Comparison of ENCODE assay signal across 8 cellular contexts in genomic region chr12:1795785-1796514, GRCh38. TPM values are rescaled to one million over a fixed set of nuclear protein-coding genes. Genes with fewer than 3 reads are reported as not detected.
DNase-seq lines count a peak whose midpoint lies in the region; ATAC-seq and TF ChIP-seq lines count a peak whose summit lies in the region.

No MANE protein-coding gene starts in this region.

- peaks cover 24% of the 10 kb centered on the region for H3K4me1 ChIP-seq in adipocyte (ENCODE audit: control insufficient read depth, insufficient read depth, low read length)
- peaks cover 8 to 46% (median 26%) of the 10 kb centered on the region in 12 donors for H3K4me1 ChIP-seq in heart left ventricle
- peaks cover 5% of the 10 kb centered on the region for H3K4me1 ChIP-seq in prostate gland (replicated peaks)

- ATAC-seq in heart left ventricle, result peak; percentile 92 to 96 (median 94)

- DNase-seq in HFF-Myc (ENCODE audit: extremely low read depth, low read depth), result peak; percentile 71
- peak; percentile 93 for DNase-seq in NAMALWA (ENCODE audit: low spot score)
- DNase-seq in SW480 (ENCODE audit: low spot score), result peak; percentile 95
- DNase-seq in adipocyte (ENCODE audit: low read depth), result peak; percentile 92
- peak; percentile 92 to 98 (median 96) for DNase-seq in heart left ventricle
- DNase-seq in prostate gland (ENCODE audit: low spot score), result peak; percentile 83
- peak; percentile 93 for DNase-seq in ureter (ENCODE audit: low spot score)

- H3K36me3 ChIP-seq in adipocyte (ENCODE audit: control insufficient read depth, insufficient read depth, low read length, severe bottlenecking) (no peaks in the 10 kb centered on the region), heart left ventricle (no peaks in the 10 kb centered on the region), prostate gland (no peaks in the 10 kb centered on the region)

- peak; percentile 94 for TF ChIP-seq CTCF in GM12874 (IDR thresholded peaks at IDR 0.05; ENCODE audit: insufficient read depth, low read depth, low read length)
- TF ChIP-seq CTCF in HFF-Myc (IDR thresholded peaks at IDR 0.05; ENCODE audit: low read depth, low read length, missing control alignments), result peak; percentile 73
- TF ChIP-seq CTCF in heart left ventricle (IDR thresholded peaks at IDR 0.05), result peak; percentile 92 to 100 (median 99)
- peak; percentile 98 to 100 (median 100) for TF ChIP-seq CTCF in prostate gland (IDR thresholded peaks at IDR 0.05)

- H3K4me3 ChIP-seq in HFF-Myc (replicated peaks; ENCODE audit: low read depth, low read length) (peak overlapping the region; percentile 50), adipocyte (ENCODE audit: low read length) (peak overlapping the region; percentile 77), heart left ventricle (peak overlapping the region; percentile 47 to 79 (median 64)), prostate gland (peak overlapping the region; percentile 40 to 59)

- intact Hi-C loops in heart left ventricle (cut with DNase I) (loop anchor here (1.0 to 10.0 kb wide), 12 partner anchors 143 to 989 kb away; partner anchors contain the start of gene CACNA1C (in 1 of the 10)), prostate gland (cut with DNase I) (loop anchor here (1.0 to 5.0 kb wide), 5 partner anchors 144 to 786 kb away; partner anchors contain the start of gene CACNA1C)

- H3K9me3 ChIP-seq in adipocyte (ENCODE audit: control insufficient read depth, low read length) (no peaks in the 10 kb centered on the region), heart left ventricle (no peaks in the 10 kb centered on the region), prostate gland (no peaks in the 10 kb centered on the region)

- WGBS in heart left ventricle, 4 donors, result 5 to 18% (median 9%) methylated on average over 15 to 45 of the region's 45 CpGs
- WGBS in prostate gland, result 3% methylated on average over 29 of the region's 45 CpGs

- H3K9ac ChIP-seq in adipocyte (ENCODE audit: low read length), result peak overlapping the region; percentile 80

- H3K27ac ChIP-seq in heart left ventricle (peak overlapping the region; percentile 49 to 95 (median 84)), prostate gland (peak overlapping the region; percentile 69 to 70)

- H3K27me3 ChIP-seq in adipocyte (replicated peaks; ENCODE audit: control insufficient read depth, insufficient read depth, low read length) (no peaks in the 10 kb centered on the region), heart left ventricle (no peaks in the 10 kb centered on the region), prostate gland (replicated peaks; ENCODE audit: insufficient read depth) (no peaks in the 10 kb centered on the region)

- TF ChIP-seq POLR2A in heart left ventricle (IDR thresholded peaks at IDR 0.05) (peak in 1 of 2 donors; percentile 70), prostate gland (IDR thresholded peaks at IDR 0.05) (peak; percentile 58)

RNA-seq across cellular contexts. Expression of gene LRTM2, which starts 24.4 kb away (rescaled TPM):
- total RNA-seq in heart left ventricle, result not detected
- polyA plus RNA-seq in heart left ventricle, result not detected
- total RNA-seq in prostate gland, result not detected
- total RNA-seq in ureter, result not detected

Comparison
In these comparisons a context has a peak if more than half of its experiments do, and no peak if none do; other contexts are left out.
1. Peak in every context shown above with its lines: DNase-seq, ATAC-seq, H3K4me3 ChIP-seq and H3K27ac ChIP-seq.